18 cellular contexts compared by ENCODE assay signal in genomic region chr19:50495020-50495531, GRCh38. TPM values are rescaled to one million over a fixed set of nuclear protein-coding genes. Genes with fewer than 3 reads are reported as not detected.
A peak's percentile ranks its signal among the peaks of the same experiment; 100 is the strongest.
DNase-seq lines count a peak whose midpoint lies in the region; ATAC-seq and TF ChIP-seq lines count a peak whose summit lies in the region.
"Had no signal": no experiment of that assay in that cellular context is flagged by ENCODE, and none has a peak within 500 bp of the region (broad histone marks: within the 10 kb centered on the region; RNA-seq: fewer than 3 reads in every experiment).

No MANE protein-coding gene starts in this region.

- H3K4me3 ChIP-seq in psoas muscle (no peak overlapping the region), OCI-LY7 (ENCODE audit: low read depth, low read length, poor library complexity, severe bottlenecking) (no peak overlapping the region)

- no peaks in the 10 kb centered on the region for H3K27me3 ChIP-seq in psoas muscle (ENCODE audit: insufficient read depth in 3 of 3, low read length in 2 of 3)

- no peaks in the 10 kb centered on the region for H3K79me2 ChIP-seq in OCI-LY7 (ENCODE audit: insufficient read depth, low read depth, low read length)

- CTCF ChIA-PET in OCI-LY7 (lab: Charles Lee; ENCODE audit: unreplicated experiment) = no interaction called here

- POLR2A ChIA-PET in OCI-LY7 (lab: Charles Lee) = no interaction called here

- H3K4me3 Mint-ChIP-seq in stimulated activated naive CD8-positive, alpha-beta T cell treated with anti-CD3 and anti-CD28 coated beads, Interleukin-15, amount 100 ng/mL, for 72 hours = no peak overlapping the region
- no peak overlapping the region for H3K4me3 Mint-ChIP-seq in endothelial cell (ENCODE audit: unreplicated experiment)
- H3K4me3 Mint-ChIP-seq: CD4-positive, CD25-positive, alpha-beta regulatory T cell had no signal

- H3K4me2 ChIP-seq in OCI-LY7 (ENCODE audit: low read length) = no peak overlapping the region

- H3K4me1 Mint-ChIP-seq in stimulated activated naive CD8-positive, alpha-beta T cell treated with anti-CD3 and anti-CD28 coated beads, Interleukin-15, amount 100 ng/mL, for 72 hours = peaks cover 22% of the 10 kb centered on the region
- H3K4me1 Mint-ChIP-seq in endothelial cell (ENCODE audit: unreplicated experiment) = no peaks in the 10 kb centered on the region

- intact Hi-C loops in psoas muscle (cut with DNase I) = no loop called here
- intact Hi-C loops in OCI-LY7 (cut with micrococcal nuclease; ENCODE audit: unreplicated experiment) = no loop called here

- H4K20me1 ChIP-seq in OCI-LY7 (ENCODE audit: insufficient read depth, low read length) = no peaks in the 10 kb centered on the region

- no peak for ATAC-seq in stimulated activated naive CD8-positive, alpha-beta T cell treated with anti-CD3 and anti-CD28 coated beads, Interleukin-15, amount 100 ng/mL, for 72 hours
- no peak for ATAC-seq in stimulated activated naive CD8-positive, alpha-beta T cell treated with anti-CD3 and anti-CD28 coated beads, Interleukin-15, Interleukin-2, amounts not matched to agents 100 U/mL and 50 U/mL, for 24 hours
- no peak for ATAC-seq in psoas muscle
- ATAC-seq in GM18873 (IDR thresholded peaks at IDR 0.05; ENCODE audit: low FRiP score, unreplicated experiment) = no peak
- no peak for ATAC-seq in HG02870 (IDR thresholded peaks at IDR 0.05; ENCODE audit: unreplicated experiment)
- ATAC-seq: Right ventricle myocardium inferior had no signal

- peaks cover 9% of the 10 kb centered on the region for H3K4me1 ChIP-seq in psoas muscle
- peaks cover 2% of the 10 kb centered on the region for H3K4me1 ChIP-seq in OCI-LY7 (ENCODE audit: insufficient read depth, low read length, poor library complexity, severe bottlenecking)

- H3K27me3 Mint-ChIP-seq in stimulated activated naive CD8-positive, alpha-beta T cell treated with anti-CD3 and anti-CD28 coated beads, Interleukin-15, amount 100 ng/mL, for 72 hours = no peaks in the 10 kb centered on the region
- peaks cover 24% of the 10 kb centered on the region for H3K27me3 Mint-ChIP-seq in endothelial cell (ENCODE audit: unreplicated experiment)
- H3K27me3 Mint-ChIP-seq: CD4-positive, CD25-positive, alpha-beta regulatory T cell had no signal

- TF ChIP-seq CTCF in endothelial cell (IDR thresholded peaks at IDR 0.05; ENCODE audit: unreplicated experiment) (no peak), psoas muscle (IDR thresholded peaks at IDR 0.05) (no peak), OCI-LY7 (conservative IDR thresholded peaks at IDR 0.05; ENCODE audit: low read length) (no peak)

- no peaks in the 10 kb centered on the region for H3K9me3 ChIP-seq in psoas muscle
- H3K9me3 ChIP-seq in OCI-LY7 (ENCODE audit: low read length) = no peaks in the 10 kb centered on the region

- no peaks in the 10 kb centered on the region for H3K9me3 Mint-ChIP-seq in stimulated activated naive CD8-positive, alpha-beta T cell treated with anti-CD3 and anti-CD28 coated beads, Interleukin-15, amount 100 ng/mL, for 72 hours
- H3K9me3 Mint-ChIP-seq in endothelial cell (ENCODE audit: unreplicated experiment) = peaks cover 34% of the 10 kb centered on the region

- H3K36me3 ChIP-seq in psoas muscle (ENCODE audit: insufficient read depth in 1 of 2, low read depth in 1 of 2) = no peaks in the 10 kb centered on the region
- no peaks in the 10 kb centered on the region for H3K36me3 ChIP-seq in OCI-LY7 (ENCODE audit: insufficient read depth, low read length)

- WGBS in psoas muscle, 3 donors = 37 to 67% (median 37%) methylated on average over 5 of the region's 5 CpGs

- no peak overlapping the region for H2AFZ ChIP-seq in OCI-LY7 (ENCODE audit: low read length)

- no peak for DNase-seq in stimulated activated naive CD8-positive, alpha-beta T cell treated with anti-CD3 and anti-CD28 coated beads, Interleukin-15, amount 100 ng/mL, for 72 hours
- DNase-seq in stimulated activated naive CD8-positive, alpha-beta T cell treated with anti-CD3 and anti-CD28 coated beads, Interleukin-15, Interleukin-2, amounts not matched to agents 100 U/mL and 50 U/mL, for 24 hours = no peak
- DNase-seq in endothelial cell (ENCODE audit: low spot score) (no peak), psoas muscle (no peak), OCI-LY7 (ENCODE audit: low spot score) (no peak)
- DNase-seq: CD4-positive, CD25-positive, alpha-beta regulatory T cell; DMS79; Kasumi-1; NCI-H1694; NCI-H2081; NCI-H2171; NCI-H524 treated with DMSO at 0.1 percent for 48 hours had no signal

- no peaks in the 10 kb centered on the region for H3K9me2 ChIP-seq in OCI-LY7 (ENCODE audit: insufficient read depth, low read length)

- peak overlapping the region; percentile 1 to 11 for H3K27ac Mint-ChIP-seq in stimulated activated naive CD8-positive, alpha-beta T cell treated with anti-CD3 and anti-CD28 coated beads, Interleukin-15, amount 100 ng/mL, for 72 hours
- H3K27ac Mint-ChIP-seq in endothelial cell (ENCODE audit: unreplicated experiment) = peak overlapping the region; percentile 44

- H3K27ac ChIP-seq in psoas muscle (peak overlapping the region; percentile 38), OCI-LY7 (ENCODE audit: low read depth, low read length, poor library complexity, severe bottlenecking) (no peak overlapping the region)

- BruUV-seq in OCI-LY7 (replicated peaks; lab: Mats Ljungman, UMichigan) = no TSS peak

- H3K36me3 Mint-ChIP-seq in endothelial cell (ENCODE audit: low read depth, unreplicated experiment) = peaks cover 29% of the 10 kb centered on the region

RNA-seq across cellular contexts. Expression of gene JOSD2, which starts 15.9 kb away (rescaled TPM):
- 0.46 TPM for total RNA-seq in endothelial cell (ENCODE audit: unreplicated experiment)
- total RNA-seq in psoas muscle = 10 to 100 TPM; 28.5 to 41.0 (median 37.4) TPM
- 10 to 100 TPM; 51.9 to 87.2 (median 86.2) TPM for polyA plus RNA-seq in psoas muscle
- total RNA-seq in OCI-LY7 (2014; rRNA removed; shearing (Covaris generic)) = 10.6 and 13.0 TPM in 2 replicates
- total RNA-seq in OCI-LY7 (2022) = 15.9 and 17.8 TPM in 2 replicates

RNA-seq across cellular contexts. Expression of gene GARIN5A, which starts 18.4 kb away (rescaled TPM):
- total RNA-seq in endothelial cell (ENCODE audit: unreplicated experiment) = not detected
- 1 to 10 TPM; 1.2 to 5.3 (median 4.7) TPM for total RNA-seq in psoas muscle
- 1 to 10 TPM; 1.3 to 2.7 (median 1.3) TPM for polyA plus RNA-seq in psoas muscle
- total RNA-seq in OCI-LY7 (2014; rRNA removed; shearing (Covaris generic)) = 0.63 and 0.85 TPM in 2 replicates
- total RNA-seq in OCI-LY7 (2022) = 0.59 and 1.00 TPM in 2 replicates

RNA-seq across cellular contexts. Expression of gene ASPDH, which starts 18.6 kb away (rescaled TPM):
- total RNA-seq in endothelial cell (ENCODE audit: unreplicated experiment) (not detected), psoas muscle (not detected), OCI-LY7 (2022) (not detected in 2 replicates)
- polyA plus RNA-seq in psoas muscle = not detected
- total RNA-seq in OCI-LY7 (2014; rRNA removed; shearing (Covaris generic)) = not detected in 2 replicates
- total RNA-seq: CD4-positive, CD25-positive, alpha-beta regulatory T cell; MCF 10A; Right ventricle myocardium inferior; SK-MEL-5 had no signal
- polyA plus RNA-seq: BJ; CD4-positive, CD25-positive, alpha-beta regulatory T cell had no signal

RNA-seq across cellular contexts. Expression of gene EMC10, which starts 18.8 kb away (rescaled TPM):
- total RNA-seq in endothelial cell (ENCODE audit: unreplicated experiment) (0.21 TPM), psoas muscle (10 to 100 TPM; 32.6 to 47.5 (median 43.3) TPM), OCI-LY7 (2022) (37.5 and 39.1 TPM in 2 replicates)
- polyA plus RNA-seq in psoas muscle = 10 to 100 TPM; 33.1 to 37.6 (median 34.2) TPM
- 44.4 and 45.2 TPM in 2 replicates for total RNA-seq in OCI-LY7 (2014; rRNA removed; shearing (Covaris generic))
